ENCODE assay signal across 26 cellular contexts in the genomic region with DNA sequence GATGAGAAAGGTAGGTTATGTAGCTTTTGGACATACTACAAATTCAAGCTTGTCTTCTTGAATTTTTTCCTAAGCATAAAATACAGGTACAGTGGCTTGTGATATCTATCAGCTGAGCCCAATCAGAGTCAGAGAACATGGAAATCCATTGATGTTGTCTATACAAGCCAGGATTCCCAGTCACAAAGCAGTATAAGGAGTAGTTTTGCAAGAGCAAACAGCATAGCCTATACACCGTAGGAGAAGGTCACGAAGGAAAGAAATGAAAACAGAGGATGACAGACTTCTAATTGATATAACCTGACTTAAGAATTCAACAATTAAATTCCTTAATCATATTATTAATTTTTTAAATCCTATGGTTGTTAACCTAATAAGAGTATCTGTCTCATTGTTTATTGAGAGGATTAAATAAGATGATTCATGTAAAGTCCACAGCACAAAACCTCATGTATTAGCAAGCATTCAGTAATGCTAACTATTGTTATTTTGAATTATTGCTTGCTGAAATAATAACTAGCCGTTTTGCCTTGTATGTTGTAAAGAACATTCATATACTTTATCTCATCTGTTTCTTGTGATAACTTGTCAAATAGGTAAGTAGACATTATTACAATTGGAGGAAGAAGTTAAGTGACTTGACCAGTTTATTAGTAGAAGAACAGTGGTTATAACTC.
DNase-seq lines count a peak whose midpoint lies in the region; ATAC-seq, FAIRE-seq and TF ChIP-seq lines count a peak whose summit lies in the region.
"Had no signal": no experiment of that assay in that cellular context is flagged by ENCODE, and none has a peak within 500 bp of the region (broad histone marks: within the 10 kb centered on the region; RNA-seq: fewer than 3 reads in every experiment).

No MANE protein-coding gene starts in this region.

- H3F3A ChIP-seq in smooth muscle cell (ENCODE audit: low read depth), result peaks cover 16% of the 10 kb centered on the region

- no TSS peak for BruUV-seq in MCF 10A (replicated peaks; lab: Mats Ljungman, UMichigan)

- H3K4me3 ChIP-seq in breast epithelium, result no peak overlapping the region
- no peak overlapping the region for H3K4me3 ChIP-seq in astrocyte (ENCODE audit: insufficient read depth, low read depth, low read length)
- no peak overlapping the region for H3K4me3 ChIP-seq in fibroblast of villous mesenchyme (ENCODE audit: low read depth, low read length)
- no peak overlapping the region for H3K4me3 ChIP-seq in smooth muscle cell
- H3K4me3 ChIP-seq in WERI-Rb-1 (ENCODE audit: low read depth, low read length), result no peak overlapping the region
- H3K4me3 ChIP-seq: left lung, SK-N-MC, tibial artery had no signal

- FAIRE-seq in astrocyte (lab: Jason Lieb, UNC), result no peak

- no peak for ATAC-seq in HG03196 (IDR thresholded peaks at IDR 0.05; ENCODE audit: unreplicated experiment)
- ATAC-seq: left lung; naive thymus-derived CD8-positive, alpha-beta T cell had no signal

- H3K79me2 ChIP-seq in astrocyte (ENCODE audit: insufficient read depth, low read length) (no peaks in the 10 kb centered on the region), smooth muscle cell (ENCODE audit: low read depth) (no peaks in the 10 kb centered on the region)

- no peak for DNase-seq in MCF 10A (ENCODE audit: unreplicated experiment)
- DNase-seq in breast epithelium (ENCODE audit: low spot score in 2 of 2), result no peak
- DNase-seq in astrocyte (ENCODE audit: low read depth), result no peak
- peak; percentile 23 for DNase-seq in fibroblast of villous mesenchyme (ENCODE audit: low read depth)
- DNase-seq in smooth muscle cell (lab: John Stamatoyannopoulos, UW; ENCODE audit: unreplicated experiment), result no peak
- DNase-seq in WERI-Rb-1, result no peak
- DNase-seq in stimulated activated CD8-positive, alpha-beta memory T cell treated with anti-CD3 and anti-CD28 coated beads, Interleukin-4, amount 100 ng/mL, for 48 hours, result no peak
- DNase-seq: 8988T; activated effector memory CD4-positive, alpha-beta T cell treated with anti-CD3 and anti-CD28 coated beads, Interleukin-2, amount 50 U/mL, for 16 hours; activated naive CD8-positive, alpha-beta T cell treated with anti-CD3 and anti-CD28 coated beads for 36 hours; CD4-positive, alpha-beta memory T cell; foreskin melanocyte; GF-D8; hippocampal formation; left lung; midbrain; MV-4-11; naive thymus-derived CD8-positive, alpha-beta T cell; NCI-H146; NCI-H446 treated with DMSO at 0.1 percent for 48 hours; nucleus accumbens; stimulated activated CD4-positive, alpha-beta T cell treated with anti-CD3 and anti-CD28 coated beads, Interleukin-2, amount 100 ng/mL, for 24 hours; T-helper 2 cell; tibial artery had no signal

- H3K9me3 ChIP-seq in breast epithelium (no peaks in the 10 kb centered on the region), astrocyte (ENCODE audit: insufficient read depth, low read depth, low read length) (no peaks in the 10 kb centered on the region), smooth muscle cell (replicated peaks; ENCODE audit: low read depth) (no peaks in the 10 kb centered on the region), WERI-Rb-1 (ENCODE audit: severe bottlenecking) (no peaks in the 10 kb centered on the region)
- H3K9me3 ChIP-seq: left lung, tibial artery had no signal

- POLR2A ChIA-PET in MCF 10A (lab: Yijun Ruan, JAX), result no interaction called here

- 66% methylated on average over 3 of the region's 3 CpGs for WGBS in smooth muscle cell (ENCODE audit: low lambda C conversion rate)

- H3K4me2 ChIP-seq in astrocyte (ENCODE audit: low read length), result no peak overlapping the region
- H3K4me2 ChIP-seq in smooth muscle cell, result peak overlapping the region; percentile 30

- H3K27me3 Mint-ChIP-seq in MCF 10A (ENCODE audit: insufficient read depth, unreplicated experiment), result no peaks in the 10 kb centered on the region
- no peaks in the 10 kb centered on the region for H3K27me3 Mint-ChIP-seq in astrocyte (ENCODE audit: low read depth, unreplicated experiment)
- H3K27me3 Mint-ChIP-seq: activated naive CD8-positive, alpha-beta T cell treated with anti-CD3 and anti-CD28 coated beads for 36 hours; naive thymus-derived CD8-positive, alpha-beta T cell had no signal

- H3K36me3 Mint-ChIP-seq in MCF 10A (ENCODE audit: insufficient read depth, unreplicated experiment) (no peaks in the 10 kb centered on the region), astrocyte (ENCODE audit: low read depth, unreplicated experiment) (no peaks in the 10 kb centered on the region)
- H3K36me3 Mint-ChIP-seq: activated naive CD8-positive, alpha-beta T cell treated with anti-CD3 and anti-CD28 coated beads for 36 hours; CD4-positive, alpha-beta memory T cell; naive thymus-derived CD8-positive, alpha-beta T cell had no signal

- no peak for TF ChIP-seq CTCF in MCF 10A (IDR thresholded peaks at IDR 0.05; ENCODE audit: unreplicated experiment)
- TF ChIP-seq CTCF in breast epithelium (IDR thresholded peaks at IDR 0.05), result no peak
- no peak for TF ChIP-seq CTCF in astrocyte (IDR thresholded peaks at IDR 0.05; ENCODE audit: insufficient read depth, low read depth, low read length)
- TF ChIP-seq CTCF in fibroblast of villous mesenchyme (IDR thresholded peaks at IDR 0.05; ENCODE audit: insufficient read depth, low read depth, low read length), result no peak
- TF ChIP-seq CTCF in smooth muscle cell (IDR thresholded peaks at IDR 0.05; ENCODE audit: borderline replicate concordance, insufficient read depth, poor library complexity, severe bottlenecking), result no peak
- no peak for TF ChIP-seq CTCF in WERI-Rb-1 (IDR thresholded peaks at IDR 0.05; ENCODE audit: low read depth, low read length)

- H3K9me3 Mint-ChIP-seq in MCF 10A (ENCODE audit: unreplicated experiment) (peaks cover 11% of the 10 kb centered on the region), astrocyte (ENCODE audit: unreplicated experiment) (no peaks in the 10 kb centered on the region)
- H3K9me3 Mint-ChIP-seq: activated naive CD8-positive, alpha-beta T cell treated with anti-CD3 and anti-CD28 coated beads for 36 hours had no signal

- H3K27me3 ChIP-seq in breast epithelium (no peaks in the 10 kb centered on the region), astrocyte (ENCODE audit: insufficient read depth, low read length) (no peaks in the 10 kb centered on the region), smooth muscle cell (ENCODE audit: low read depth) (no peaks in the 10 kb centered on the region), WERI-Rb-1 (ENCODE audit: insufficient read depth, low read depth, severe bottlenecking) (no peaks in the 10 kb centered on the region)
- H3K27me3 ChIP-seq: left lung, tibial artery had no signal

- no peak overlapping the region for H3K27ac ChIP-seq in breast epithelium
- peak overlapping the region; percentile 17 for H3K27ac ChIP-seq in astrocyte (ENCODE audit: low read depth, low read length)
- H3K27ac ChIP-seq in smooth muscle cell (ENCODE audit: low read depth), result peak overlapping the region; percentile 31
- no peak overlapping the region for H3K27ac ChIP-seq in WERI-Rb-1
- H3K27ac ChIP-seq: left lung, SK-N-MC had no signal

- H3K4me1 ChIP-seq in breast epithelium (peaks cover 0 to 2% of the 10 kb centered on the region in 2 donors), astrocyte (ENCODE audit: insufficient read depth, low read length) (peaks cover 22% of the 10 kb centered on the region), smooth muscle cell (ENCODE audit: low read depth) (peaks cover 13% of the 10 kb centered on the region)

- H3K9ac ChIP-seq in astrocyte (ENCODE audit: low read length) (no peak overlapping the region), smooth muscle cell (ENCODE audit: low read depth) (no peak overlapping the region)

- H3K4me3 Mint-ChIP-seq in MCF 10A (ENCODE audit: unreplicated experiment) (no peak overlapping the region), astrocyte (ENCODE audit: unreplicated experiment) (no peak overlapping the region)
- H3K4me3 Mint-ChIP-seq: activated naive CD8-positive, alpha-beta T cell treated with anti-CD3 and anti-CD28 coated beads for 36 hours; naive thymus-derived CD8-positive, alpha-beta T cell had no signal

- H3K4me1 Mint-ChIP-seq in MCF 10A (ENCODE audit: insufficient read depth, unreplicated experiment) (peaks cover 40% of the 10 kb centered on the region), astrocyte (ENCODE audit: low read depth, unreplicated experiment) (peaks cover 8% of the 10 kb centered on the region)

- H3K36me3 ChIP-seq in breast epithelium (no peaks in the 10 kb centered on the region), astrocyte (ENCODE audit: insufficient read depth, low read length) (no peaks in the 10 kb centered on the region), smooth muscle cell (ENCODE audit: low read depth) (no peaks in the 10 kb centered on the region), WERI-Rb-1 (no peaks in the 10 kb centered on the region)
- H3K36me3 ChIP-seq: left lung, tibial artery had no signal

- no peak for TF ChIP-seq POLR2A in breast epithelium (IDR thresholded peaks at IDR 0.05)

- intact Hi-C loops in MCF 10A (cut with micrococcal nuclease), result no loop called here
- intact Hi-C loops in breast epithelium (cut with DNase I; ENCODE audit: low total_unique reads), result no loop called here

- H2AFZ ChIP-seq in astrocyte (ENCODE audit: low read depth, low read length), result no peak overlapping the region
- H2AFZ ChIP-seq in smooth muscle cell (ENCODE audit: low read depth), result no peak overlapping the region

- H4K20me1 ChIP-seq in astrocyte (ENCODE audit: insufficient read depth, low read length), result no peaks in the 10 kb centered on the region
- H4K20me1 ChIP-seq in smooth muscle cell (ENCODE audit: low read depth), result no peaks in the 10 kb centered on the region

- H3K27ac Mint-ChIP-seq in MCF 10A (ENCODE audit: low read depth, unreplicated experiment) (peak overlapping the region; percentile 98), astrocyte (ENCODE audit: unreplicated experiment) (no peak overlapping the region)
- H3K27ac Mint-ChIP-seq: activated naive CD8-positive, alpha-beta T cell treated with anti-CD3 and anti-CD28 coated beads for 36 hours; CD4-positive, alpha-beta memory T cell; naive thymus-derived CD8-positive, alpha-beta T cell had no signal

- CTCF ChIA-PET in MCF 10A (lab: Yijun Ruan, JAX), result no interaction called here

Comparison
In these comparisons a context has a peak if more than half of its experiments do, and no peak if none do; other contexts are left out.
1. H3K27ac ChIP-seq: peak in astrocyte (single experiment) and smooth muscle cell (single experiment); none in breast epithelium (0 of 2) and WERI-Rb-1 (single experiment).